In genomic region chr15:89690276-89691218, GRCh38 we compare ENCODE assay signal across 8 cellular contexts. TPM values are rescaled to one million over a fixed set of nuclear protein-coding genes. Genes with fewer than 3 reads are reported as not detected.
DNase-seq lines count a peak whose midpoint lies in the region; ATAC-seq and TF ChIP-seq lines count a peak whose summit lies in the region.

Gene PEX11A, minus strand, starts transcription at chr15:89690754. Its CDS starts 122 bp downstream, at chr15:89690632.
Gene WDR93, plus strand, starts transcription at chr15:89690811. Its CDS starts 10,936 bp downstream, at chr15:89701747.

- peak within 1 kb of the TSS; percentile 98 for H3K4me3 ChIP-seq in GM23248

- 2 to 4% methylated on average over 53 to 60 of the region's 60 CpGs for WGBS in GM23248 (ENCODE audit: low coverage in 1 of 2, low lambda C conversion rate in 2 of 2, missing lambda C conversion rate in 2 of 2), 2 experiments

- in situ Hi-C loops in GM23248 (cut with MboI) = no loop called here

- peaks cover 6% of the 10 kb centered on the region; the same call in 1 of the 2 replicates for H3K4me1 ChIP-seq in GM23248 (ENCODE audit: insufficient read depth)

- peak; percentile 94 for ATAC-seq in omental fat pad (ENCODE audit: low FRiP score)

- peak within 1 kb of the TSS; percentile 88 for H3K4me3 Mint-ChIP-seq in activated naive CD4-positive, alpha-beta T cell treated with anti-CD3 and anti-CD28 coated beads for 36 hours

- no peaks in the 10 kb centered on the region for H4K20me1 ChIP-seq in GM23248 (ENCODE audit: insufficient read depth)

- peak within 1 kb of the TSS; percentile 99 for H2AFZ ChIP-seq in GM23248

- H3K9me3 ChIP-seq in GM23248 (ENCODE audit: low read depth) = no peaks in the 10 kb centered on the region

- no peaks in the 10 kb centered on the region for H3K9me2 ChIP-seq in GM23248 (ENCODE audit: insufficient read depth)

- no peaks in the 10 kb centered on the region for H3K27me3 ChIP-seq in GM23248 (replicated peaks; ENCODE audit: insufficient read depth)

- H3K27ac ChIP-seq in GM23248 = no peak within 1 kb of the TSS

- no peaks in the 10 kb centered on the region for H3K9me3 Mint-ChIP-seq in activated naive CD4-positive, alpha-beta T cell treated with anti-CD3 and anti-CD28 coated beads for 36 hours

- H3K79me2 ChIP-seq in GM23248 (ENCODE audit: insufficient read depth) = no peaks in the 10 kb centered on the region

- H3K27ac Mint-ChIP-seq in activated naive CD4-positive, alpha-beta T cell treated with anti-CD3 and anti-CD28 coated beads for 36 hours = peak within 1 kb of the TSS; percentile 41

- peak within 1 kb of the TSS; percentile 74 for H3K9ac ChIP-seq in GM23248

- H3K27me3 Mint-ChIP-seq in activated naive CD4-positive, alpha-beta T cell treated with anti-CD3 and anti-CD28 coated beads for 36 hours (ENCODE audit: low read depth) = no peaks in the 10 kb centered on the region

- H3K36me3 ChIP-seq in GM23248 (ENCODE audit: low read depth) = no peaks in the 10 kb centered on the region

- DNase-seq in EH (ENCODE audit: low read depth) = peak; percentile 79
- DNase-seq in GM23248 = peak; percentile 79
- peak; percentile 56 for DNase-seq in LHCN-M2 (ENCODE audit: low read depth)
- peak; percentile 77 for DNase-seq in SK-N-DZ (ENCODE audit: low spot score)
- peak; percentile 78 for DNase-seq in activated naive CD4-positive, alpha-beta T cell treated with anti-CD3 and anti-CD28 coated beads for 36 hours
- peak; percentile 49 to 84 (median 70) for DNase-seq in head of caudate nucleus
- DNase-seq in omental fat pad (ENCODE audit: low spot score) = peak; percentile 50
- DNase-seq in superior temporal gyrus (ENCODE audit: extremely low spot score) = peak; percentile 73

- intact Hi-C loops in activated naive CD4-positive, alpha-beta T cell treated with anti-CD3 and anti-CD28 coated beads for 36 hours (cut with micrococcal nuclease) = loop anchor here (1.0 kb wide), 1 partner anchor 369 kb away; no protein-coding TSS in a partner anchor
- intact Hi-C loops in head of caudate nucleus (cut with DNase I) = no loop called here

- H3K36me3 Mint-ChIP-seq in activated naive CD4-positive, alpha-beta T cell treated with anti-CD3 and anti-CD28 coated beads for 36 hours (ENCODE audit: low read depth) = peaks cover under 1% of the 10 kb centered on the region

- H3K4me1 Mint-ChIP-seq in activated naive CD4-positive, alpha-beta T cell treated with anti-CD3 and anti-CD28 coated beads for 36 hours (ENCODE audit: low read depth) = peaks cover 11% of the 10 kb centered on the region

- CTCF ChIA-PET in activated naive CD4-positive, alpha-beta T cell treated with anti-CD3 and anti-CD28 coated beads for 36 hours (lab: Charles Lee) = no interaction called here

- peaks cover 6% of the 10 kb centered on the region; the same call in 1 of the 2 replicates for H3F3A ChIP-seq in GM23248 (ENCODE audit: insufficient read depth)

- H3K4me2 ChIP-seq in GM23248 (ENCODE audit: unreplicated experiment) = peak within 1 kb of the TSS; percentile 87

- no peak for TF ChIP-seq CTCF in omental fat pad (IDR thresholded peaks at IDR 0.05)

RNA-seq across cellular contexts. Expression of gene PEX11A, which starts in this region (rescaled TPM):
- 5.4 and 11.5 TPM in 2 replicates for total RNA-seq in GM23248 (2014; rRNA removed; shearing (Covaris generic))
- 5.3 and 6.1 TPM in 2 replicates for polyA plus RNA-seq in GM23248 (2016; fragmentation: Nextera tagmentation; extraction: Ambion mirVana)
- total RNA-seq in LHCN-M2 (2014; rRNA removed) = 3.5 and 6.0 TPM in 2 replicates
- polyA plus RNA-seq in LHCN-M2 (2012) = 3.6 TPM
- 7.0 and 7.1 TPM in 2 replicates for polyA plus RNA-seq in SK-N-DZ (2014; cell fraction: cytosol; rRNA removed)
- 1.7 and 3.1 TPM in 2 replicates for polyA plus RNA-seq in SK-N-DZ (2014; cell fraction: nucleus; rRNA removed)
- 1 to 10 TPM; 1.0 to 1.9 TPM for total RNA-seq in activated naive CD4-positive, alpha-beta T cell treated with anti-CD3 and anti-CD28 coated beads for 36 hours
- 100 to 1,000 TPM in 1 of 4 donors, 10 to 100 TPM in 3; 18.4 to 134 (median 29.9) TPM for total RNA-seq in omental fat pad

RNA-seq across cellular contexts. Expression of gene WDR93, which starts in this region (rescaled TPM):
- total RNA-seq in GM23248 (2014; rRNA removed; shearing (Covaris generic)) = not detected in 2 replicates
- 0.10 TPM in 1 of 2 replicates, not detected in the other for polyA plus RNA-seq in GM23248 (2016; fragmentation: Nextera tagmentation; extraction: Ambion mirVana)
- not detected in 2 replicates for total RNA-seq in LHCN-M2 (2014; rRNA removed)
- 0.04 TPM for polyA plus RNA-seq in LHCN-M2 (2012)
- polyA plus RNA-seq in SK-N-DZ (2014; cell fraction: cytosol; rRNA removed) = not detected in 2 replicates
- 0.39 TPM in 1 of 2 replicates, not detected in the other for polyA plus RNA-seq in SK-N-DZ (2014; cell fraction: nucleus; rRNA removed)
- total RNA-seq in activated naive CD4-positive, alpha-beta T cell treated with anti-CD3 and anti-CD28 coated beads for 36 hours = not detected
- 1 to 10 TPM in 1 of 4 donors, under 1 TPM in 2, not detected in 1; 0.28 to 1.1 (median 0.36) TPM for total RNA-seq in omental fat pad
